In the genomic region with DNA sequence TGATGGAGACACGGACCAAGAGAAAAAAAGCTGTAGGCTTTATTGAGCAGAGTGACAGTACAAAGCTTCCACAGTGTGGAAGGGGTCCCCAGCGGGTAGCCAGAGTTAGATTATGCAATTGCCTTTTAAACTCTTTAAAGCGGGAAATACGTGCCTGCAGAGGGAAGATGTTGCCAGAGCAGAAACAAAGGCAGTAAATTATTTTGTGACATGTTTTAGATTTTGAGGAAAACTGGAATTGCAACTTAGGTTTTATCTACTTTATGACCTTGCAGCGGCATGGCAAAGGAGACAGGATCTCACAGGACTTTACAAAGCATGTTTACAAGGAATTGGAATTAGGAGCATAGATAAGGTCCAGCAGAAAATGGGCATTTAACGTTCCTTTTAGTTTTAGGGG, we compare ENCODE assay signal across 3 cellular contexts. TPM values are rescaled to one million over a fixed set of nuclear protein-coding genes. Genes with fewer than 3 reads are reported as not detected.
"Had no signal": no experiment of that assay in that cellular context is flagged by ENCODE, and none has a peak within 500 bp of the region (broad histone marks: within the 10 kb centered on the region; RNA-seq: fewer than 3 reads in every experiment).

No MANE protein-coding gene starts in this region.

RNA-seq across cellular contexts. Expression of a gene that starts 54.5 kb away (rescaled TPM):
- total RNA-seq: activated CD4-positive, alpha-beta T cell treated with anti-CD3 and anti-CD28 coated beads for 36 hours; activated CD8-positive, alpha-beta T cell treated with anti-CD3 and anti-CD28 coated beads, Interleukin-2, amount 10 ng/mL, durations not matched to agents 7 days and 5 days; T-helper 2 cell treated with Interferon-gamma antibody and Interleukin-4, amounts not matched to agents 100 ng/mL and 5 ng/mL, for 36 hours had no signal
